In genomic region chr2:38791747-38792146, GRCh38 we compare ENCODE assay signal across 12 cellular contexts.
"Had no signal": no experiment of that assay in that cellular context is flagged by ENCODE, and none has a peak within 500 bp of the region (broad histone marks: within the 10 kb centered on the region; RNA-seq: fewer than 3 reads in every experiment).

No MANE protein-coding gene starts in this region.

- H3K4me1 ChIP-seq: adrenal gland, colonic mucosa had no signal

- DNase-seq: activated naive CD4-positive, alpha-beta T cell treated with anti-CD3 and anti-CD28 coated beads, Interleukin-2, amount 50 U/mL, for 16 hours; adrenal gland; caudate nucleus; colonic mucosa; foreskin melanocyte; heart right ventricle; left lung; occipital lobe; T1000 had no signal

- H3K4me3 ChIP-seq: adrenal gland, colonic mucosa, heart right ventricle, left lung had no signal

- H3K27me3 ChIP-seq: adrenal gland, colonic mucosa, heart right ventricle, left lung had no signal

- H3K9me3 ChIP-seq: adrenal gland, colonic mucosa, heart right ventricle, left lung had no signal

- H3K27ac ChIP-seq: adrenal gland, colonic mucosa, heart right ventricle, left lung had no signal

- ATAC-seq: heart right ventricle, left lung, sciatic nerve had no signal

- H3K27ac Mint-ChIP-seq: nephron; stimulated activated naive CD8-positive, alpha-beta T cell treated with anti-CD3 and anti-CD28 coated beads, Interleukin-15, Interleukin-2, amounts not matched to agents 100 ng/mL and 50 ng/mL, for 24 hours had no signal

- H3K36me3 ChIP-seq: adrenal gland, colonic mucosa, heart right ventricle, left lung had no signal

- H3K4me3 Mint-ChIP-seq: nephron; stimulated activated naive CD8-positive, alpha-beta T cell treated with anti-CD3 and anti-CD28 coated beads, Interleukin-15, Interleukin-2, amounts not matched to agents 100 ng/mL and 50 ng/mL, for 24 hours had no signal

- H3K9me3 Mint-ChIP-seq: nephron; stimulated activated naive CD8-positive, alpha-beta T cell treated with anti-CD3 and anti-CD28 coated beads, Interleukin-15, Interleukin-2, amounts not matched to agents 100 ng/mL and 50 ng/mL, for 24 hours had no signal

- H3K27me3 Mint-ChIP-seq: stimulated activated naive CD8-positive, alpha-beta T cell treated with anti-CD3 and anti-CD28 coated beads, Interleukin-15, Interleukin-2, amounts not matched to agents 100 ng/mL and 50 ng/mL, for 24 hours had no signal
